ENCODE assay signal across 10 cellular contexts in the genomic region with DNA sequence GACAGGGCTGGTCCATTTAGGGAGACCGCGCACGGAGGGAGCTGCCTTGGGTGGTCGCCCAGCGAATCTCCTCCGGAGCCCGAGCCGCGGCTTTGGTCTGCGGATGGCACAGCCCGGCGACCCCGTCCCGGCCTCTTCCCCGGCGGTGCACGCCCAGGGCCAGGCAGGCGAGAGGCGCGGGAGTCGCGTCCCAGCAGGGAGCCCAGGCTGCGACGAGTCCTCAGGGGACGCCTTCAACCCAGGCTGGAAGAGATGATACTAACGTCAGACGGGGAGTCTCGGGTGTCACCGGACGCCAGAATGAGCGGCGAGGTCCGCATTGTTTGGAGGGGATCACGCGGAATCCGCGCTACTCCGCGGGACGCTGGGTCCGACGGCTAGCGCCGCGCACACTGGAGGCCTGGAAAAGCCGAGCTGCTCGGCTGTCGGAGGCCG. TPM values are rescaled to one million over a fixed set of nuclear protein-coding genes. Genes with fewer than 3 reads are reported as not detected.
A peak's percentile ranks its signal among the peaks of the same experiment; 100 is the strongest.
DNase-seq lines count a peak whose midpoint lies in the region; ATAC-seq, FAIRE-seq and TF ChIP-seq lines count a peak whose summit lies in the region.
"Had no signal": no experiment of that assay in that cellular context is flagged by ENCODE, and none has a peak within 500 bp of the region (broad histone marks: within the 10 kb centered on the region; RNA-seq: fewer than 3 reads in every experiment).

No MANE protein-coding gene starts in this region.

- H3K18ac ChIP-seq in H1 (ENCODE audit: extremely low read depth, low read length), result no peak overlapping the region

- CTCF ChIA-PET in Caco-2 (lab: Charles Lee) (no interaction called here), H1 (lab: Charles Lee; ENCODE audit: partially characterized antibody) (interaction anchor here (0.8 to 1.2 kb wide), 5 partner anchors 9 to 287 kb away, joined by 3 to 4 read pairs (median 3); no protein-coding TSS in a partner anchor)

- H3K4me1 ChIP-seq in Caco-2 (no peaks in the 10 kb centered on the region; the same call in 1 of the 2 replicates), H1 (replicated peaks in 1 of 4; ENCODE audit: control insufficient read depth in 3 of 4, insufficient read depth in 4 of 4, low read length in 3 of 4) (peaks cover 0 to 7% (median 2%) of the 10 kb centered on the region in 4 experiments; a peak in 2 of 7 replicates), neutrophil (ENCODE audit: control insufficient read depth in 1 of 2, insufficient read depth in 1 of 2, low read depth in 1 of 2, low read length in 1 of 2) (peaks cover 17 to 18% of the 10 kb centered on the region in 2 experiments)

- H3K36me3 ChIP-seq in Caco-2 (ENCODE audit: control insufficient read depth, insufficient read depth, low read length) (no peaks in the 10 kb centered on the region), H1 (ENCODE audit: control insufficient read depth in 2 of 4, insufficient read depth in 4 of 4, low read length in 3 of 4) (no peaks in the 10 kb centered on the region), neutrophil (no peaks in the 10 kb centered on the region)

- no peak overlapping the region for H2BK5ac ChIP-seq in H1 (ENCODE audit: low read depth, low read length)

- no peaks in the 10 kb centered on the region for H3K9me3 Mint-ChIP-seq in Caco-2 (ENCODE audit: unreplicated experiment)

- no peak overlapping the region for H2BK12ac ChIP-seq in H1 (ENCODE audit: low read depth, low read length)

- H2AK5ac ChIP-seq in H1 (ENCODE audit: low read depth, low read length), result no peak overlapping the region

- no peak overlapping the region for H3K23ac ChIP-seq in H1 (ENCODE audit: insufficient read length)

- no peak overlapping the region for H3K4ac ChIP-seq in H1 (replicated peaks; ENCODE audit: insufficient read length, low read depth, low read length)

- H3K79me1 ChIP-seq in H1 (ENCODE audit: low read depth, low read length), result no peaks in the 10 kb centered on the region

- 5% methylated on average over 49 of the region's 49 CpGs; no CpG with 5 or more reads in 1 of the 2 experiments for WGBS in H1 (ENCODE audit: extremely low coverage in 1 of 2, insufficient coverage in 1 of 2, insufficient read length in 1 of 2, insufficient replicate concordance in 2 of 2, low coverage in 1 of 2, low lambda C conversion rate in 2 of 2, missing lambda C conversion rate in 1 of 2), 2 experiments

- no peak overlapping the region for H3K9ac ChIP-seq in H1 (replicated peaks in 1 of 4; ENCODE audit: extremely low read depth in 1 of 4, low read depth in 3 of 4, low read length in 3 of 4)

- H3K4me2 ChIP-seq in H1 (ENCODE audit: insufficient read depth in 1 of 2, low read depth in 2 of 2, low read length in 2 of 2), result peak overlapping the region; percentile 58 to 92

- BruUV-seq in Caco-2 (replicated peaks; lab: Mats Ljungman, UMichigan), result no TSS peak

- no peak overlapping the region for H4K5ac ChIP-seq in H1 (ENCODE audit: insufficient read length, low read depth, low read length)

- H2AFZ ChIP-seq in H1 (ENCODE audit: low read length), result peak overlapping the region; percentile 78; the same call in 1 of the 2 replicates

- peaks cover 9% of the 10 kb centered on the region for H3K4me1 Mint-ChIP-seq in Caco-2 (ENCODE audit: low read depth, unreplicated experiment)

- no peaks in the 10 kb centered on the region for H3K9me3 ChIP-seq in Caco-2
- H3K9me3 ChIP-seq in H1 (ENCODE audit: insufficient read depth in 2 of 2, low read depth in 1 of 2, low read length in 1 of 2), result no peaks in the 10 kb centered on the region
- H3K9me3 ChIP-seq in neutrophil, result no peaks in the 10 kb centered on the region

- H4K91ac ChIP-seq in H1 (replicated peaks; ENCODE audit: insufficient read length, low read length), result no peak overlapping the region

- H3K36me3 Mint-ChIP-seq in Caco-2 (ENCODE audit: insufficient read depth, unreplicated experiment), result no peaks in the 10 kb centered on the region

- no peak overlapping the region for H3K56ac ChIP-seq in H1 (replicated peaks; ENCODE audit: insufficient read length, low read depth, low read length)

- TF ChIP-seq POLR2A in H1 (IDR thresholded peaks at IDR 0.05; ENCODE audit: control extremely low read depth in 1 of 2, low read depth in 2 of 2, low read length in 2 of 2), result no peak

- no peak overlapping the region; the same call in 1 of the 2 replicates for H4K8ac ChIP-seq in H1 (ENCODE audit: extremely low read depth, insufficient read depth, low read length)

- POLR2A ChIA-PET in Caco-2 (lab: Charles Lee) (no interaction called here), H1 (lab: Charles Lee; ENCODE audit: partially characterized antibody) (interaction anchor here (0.6 to 0.7 kb wide), 2 partner anchors 9 to 86 kb away, joined by 3 to 4 read pairs; no protein-coding TSS in a partner anchor)

- no peak for TF ChIP-seq CTCF in Caco-2 (IDR thresholded peaks at IDR 0.05; ENCODE audit: insufficient read depth in 1 of 2, low read depth in 1 of 2, low read length in 1 of 2, severe bottlenecking in 1 of 2, unreplicated experiment in 1 of 2)
- TF ChIP-seq CTCF in H1 (IDR thresholded peaks at IDR 0.05; ENCODE audit: control extremely low read depth in 1 of 3, insufficient read depth in 1 of 3, low read depth in 1 of 3, low read length in 3 of 3), result no peak
- no peak for TF ChIP-seq CTCF in neutrophil (IDR thresholded peaks at IDR 0.05)

- H3K27ac Mint-ChIP-seq in Caco-2 (ENCODE audit: unreplicated experiment), result no peak overlapping the region

- no peaks in the 10 kb centered on the region for H3K79me2 ChIP-seq in H1 (ENCODE audit: control insufficient read depth in 1 of 2, insufficient read depth in 2 of 2, low read length in 2 of 2)

- TF ChIP-seq EP300 in H1 (IDR thresholded peaks at IDR 0.05; ENCODE audit: borderline replicate concordance in 1 of 2, low read depth in 2 of 2, low read length in 2 of 2), result no peak

- H2BK20ac ChIP-seq in H1 (ENCODE audit: low read length), result no peak overlapping the region

- H3K23me2 ChIP-seq in H1 (ENCODE audit: low read depth, low read length), result peaks cover 9% of the 10 kb centered on the region

- no peak for TF ChIP-seq RAD21 in H1 (IDR thresholded peaks at IDR 0.05 in 1 of 2, conservative IDR thresholded peaks at IDR 0.05 in 1 of 2; ENCODE audit: low read depth in 2 of 2, low read length in 2 of 2)

- H3K14ac ChIP-seq in H1 (ENCODE audit: insufficient read length), result no peak overlapping the region

- no peak overlapping the region for H3K4me3 ChIP-seq in Caco-2 (ENCODE audit: low read depth, low read length)
- H3K4me3 ChIP-seq in H1 (ENCODE audit: extremely low read depth in 1 of 4, insufficient read depth in 2 of 4, low read depth in 3 of 4, low read length in 4 of 4), result peak overlapping the region; percentile 28 to 66 (median 48)
- peak overlapping the region; percentile 48 to 52 for H3K4me3 ChIP-seq in neutrophil (ENCODE audit: low read depth in 1 of 2, low read length in 1 of 2)

- no peak overlapping the region for H2BK120ac ChIP-seq in H1 (replicated peaks; ENCODE audit: low read depth, low read length)

- DNase-seq in Caco-2 (no peak), NCI-H128 (lab: John Stamatoyannopoulos, UW; ENCODE audit: unreplicated experiment) (peak; percentile 25), H1 (ENCODE audit: low read depth in 1 of 2, low spot score in 2 of 2) (peak in 1 of 2 experiments; percentile 74), NCI-H2081 treated with DMSO at 0.1 percent for 48 hours (lab: John Stamatoyannopoulos, UW) (no peak), GF-D8 (lab: John Stamatoyannopoulos, UW) (no peak), NCI-H510A (lab: John Stamatoyannopoulos, UW) (no peak)
- DNase-seq: stimulated activated CD4-positive, alpha-beta T cell treated with anti-CD3 and anti-CD28 coated beads, Interleukin-2, amount 100 ng/mL, for 48 hours had no signal

- intact Hi-C loops in Caco-2 (cut with micrococcal nuclease; ENCODE audit: unreplicated experiment), result no loop called here

- ATAC-seq in GM18520 (IDR thresholded peaks at IDR 0.05; ENCODE audit: unreplicated experiment), result no peak

- H3K27me3 Mint-ChIP-seq in Caco-2 (ENCODE audit: insufficient read depth, unreplicated experiment), result peaks cover 19% of the 10 kb centered on the region

- FAIRE-seq in H1 (lab: Jason Lieb, UNC), result no peak

- peak overlapping the region; percentile 53 for H3K4me3 Mint-ChIP-seq in Caco-2 (ENCODE audit: unreplicated experiment)

- H3K27ac ChIP-seq in H1 (ENCODE audit: low read depth, low read length) (no peak overlapping the region), neutrophil (no peak overlapping the region)

- H2BK15ac ChIP-seq in H1 (ENCODE audit: low read length), result no peak overlapping the region; the same call in 1 of the 2 replicates

- H4K20me1 ChIP-seq in H1 (replicated peaks in 1 of 2; ENCODE audit: control insufficient read depth in 1 of 2, insufficient read depth in 2 of 2, low read length in 2 of 2), result no peaks in the 10 kb centered on the region

- H3K27me3 ChIP-seq in Caco-2 (replicated peaks; ENCODE audit: control insufficient read depth, insufficient read depth, low read length) (peaks cover 2% of the 10 kb centered on the region; the same call in 1 of the 2 replicates), H1 (replicated peaks in 1 of 4; ENCODE audit: control insufficient read depth in 3 of 4, extremely low read depth in 1 of 4, insufficient read depth in 3 of 4, low read length in 3 of 4) (peaks cover 27 to 59% (median 49%) of the 10 kb centered on the region in 4 experiments), neutrophil (peaks cover 68% of the 10 kb centered on the region)

TF ChIP-seq in H1, 55 proteins besides CTCF, POLR2A, EP300 and RAD21 (continues in another document):
- no peak for TF ChIP-seq JUN (IDR thresholded peaks at IDR 0.05; ENCODE audit: low read depth, low read length)
- TF ChIP-seq SUZ12 (IDR thresholded peaks at IDR 0.05; ENCODE audit: low read length), result peak; percentile 78; the same call in 1 of the 2 replicates
- peak; percentile 59 for TF ChIP-seq EZH2 (IDR thresholded peaks at IDR 0.05; ENCODE audit: low read depth, low read length, severe bottlenecking)
- TF ChIP-seq, protein P1, sequence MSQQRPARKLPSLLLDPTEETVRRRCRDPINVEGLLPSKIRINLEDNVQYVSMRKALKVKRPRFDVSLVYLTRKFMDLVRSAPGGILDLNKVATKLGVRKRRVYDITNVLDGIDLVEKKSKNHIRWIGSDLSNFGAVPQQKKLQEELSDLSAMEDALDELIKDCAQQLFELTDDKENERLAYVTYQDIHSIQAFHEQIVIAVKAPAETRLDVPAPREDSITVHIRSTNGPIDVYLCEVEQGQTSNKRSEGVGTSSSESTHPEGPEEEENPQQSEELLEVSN (IDR thresholded peaks at IDR 0.05), result peak; percentile 41; the same call in 1 of the 2 replicates
- no peak for TF ChIP-seq SP2 (IDR thresholded peaks at IDR 0.05; ENCODE audit: low read length)

RNA-seq across cellular contexts. Expression of a gene that starts 0.9 kb away (rescaled TPM):
- total RNA-seq in Caco-2 (2022), result 0.77 and 1.1 TPM in 2 replicates
- total RNA-seq in H1 (2021; fragmentation: NEBNext Ultra II Directional; extraction: Animal tissue kit (Norgen Biotek cat#: 25700)), result 0.07 and 0.50 TPM in 2 replicates
- 0.25 and 0.38 TPM in 2 replicates for polyA plus RNA-seq in H1 (2011; rRNA removed)
- polyA plus RNA-seq in H1 (2011; cell fraction: cytosol; rRNA removed), result 0.30 TPM
- polyA plus RNA-seq in H1 (2011; cell fraction: nucleus; rRNA removed), result 0.33 TPM
- polyA plus RNA-seq in H1 (2012, experiment 1 of 2), result 0.08 to 0.38 TPM (median 0.21 TPM) in 4 replicates
- polyA plus RNA-seq in H1 (2012, experiment 2 of 2), result 0.07 TPM
- polyA plus RNA-seq in H1 (2013, experiment 1 of 2), result 0.30 TPM
- polyA plus RNA-seq in H1 (2013, experiment 2 of 2), result 0.29 TPM
- polyA minus RNA-seq in H1 (2011; rRNA and poly(A)+ RNA removed), result 0.07 and 0.28 TPM in 2 replicates
- polyA minus RNA-seq in H1 (2011; cell fraction: cytosol; rRNA and poly(A)+ RNA removed), result not detected
- polyA minus RNA-seq in H1 (2011; cell fraction: nucleus; rRNA and poly(A)+ RNA removed), result not detected
- total RNA-seq: fibroblast of villous mesenchyme had no signal
